8 cellular contexts compared by ENCODE assay signal in genomic region chr9:40106003-40106782, GRCh38.
DNase-seq lines count a peak whose midpoint lies in the region; ATAC-seq and TF ChIP-seq lines count a peak whose summit lies in the region.
"Not testable (repeated sequence)": the region's sequence is repeated elsewhere in the genome, so short reads cannot be mapped to it uniquely, and the experiment has no call there.

No MANE protein-coding gene starts in this region.

- H3K79me2 ChIP-seq in ACC112 (ENCODE audit: control insufficient read depth, insufficient read depth, low read length, unreplicated experiment); OCI-LY7 (ENCODE audit: insufficient read depth, low read depth, low read length): not testable (repeated sequence)

- peak overlapping the region in 9 of 10 donors; percentile 49 to 83 (median 76) for H3K27ac Mint-ChIP-seq in naive thymus-derived CD8-positive, alpha-beta T cell

- not testable (repeated sequence) for H3K36me3 Mint-ChIP-seq in naive thymus-derived CD8-positive, alpha-beta T cell

- ATAC-seq in GM21717 (IDR thresholded peaks at IDR 0.05; ENCODE audit: unreplicated experiment), result peak; percentile 56
- peak; percentile 59 to 80 for ATAC-seq in naive thymus-derived CD8-positive, alpha-beta T cell

- not testable (repeated sequence) for H3K4me1 ChIP-seq in ACC112 (ENCODE audit: control insufficient read depth, insufficient read depth, low read length, unreplicated experiment); OCI-LY7 (ENCODE audit: insufficient read depth, low read length, poor library complexity, severe bottlenecking); breast epithelium

- not testable (repeated sequence) for TF ChIP-seq CTCF in OCI-LY7 (conservative IDR thresholded peaks at IDR 0.05; ENCODE audit: low read length); breast epithelium (IDR thresholded peaks at IDR 0.05)

- POLR2A ChIA-PET in OCI-LY7 (lab: Charles Lee); naive thymus-derived CD8-positive, alpha-beta T cell (lab: Charles Lee): not testable (repeated sequence)

- H3K27me3 ChIP-seq in ACC112 (ENCODE audit: insufficient read depth, low read length); breast epithelium: not testable (repeated sequence)

- not testable (repeated sequence) for H3K4me1 Mint-ChIP-seq in naive thymus-derived CD8-positive, alpha-beta T cell

- H3K9me2 ChIP-seq in OCI-LY7 (ENCODE audit: insufficient read depth, low read length), result not testable (repeated sequence)

- intact Hi-C loops in OCI-LY7 (cut with micrococcal nuclease; ENCODE audit: unreplicated experiment); breast epithelium (cut with DNase I; ENCODE audit: low total_unique reads); head of caudate nucleus (cut with DNase I): not testable (repeated sequence)

- H3K9me3 Mint-ChIP-seq in naive thymus-derived CD8-positive, alpha-beta T cell, result not testable (repeated sequence)

- BruUV-seq in OCI-LY7 (replicated peaks; lab: Mats Ljungman, UMichigan), result not testable (repeated sequence)

- H2AFZ ChIP-seq in ACC112 (ENCODE audit: low read length, unreplicated experiment); OCI-LY7 (ENCODE audit: low read length): not testable (repeated sequence)

- H3K4me3 Mint-ChIP-seq in naive thymus-derived CD8-positive, alpha-beta T cell, result peak overlapping the region; percentile 74 to 92 (median 86)

- TF ChIP-seq POLR2A in breast epithelium (IDR thresholded peaks at IDR 0.05), result not testable (repeated sequence)

- H3K4me3 ChIP-seq in ACC112 (ENCODE audit: low read depth, low read length), result peak overlapping the region; percentile 65
- H3K4me3 ChIP-seq in OCI-LY7 (ENCODE audit: low read depth, low read length, poor library complexity, severe bottlenecking), result peak overlapping the region; percentile 44
- H3K4me3 ChIP-seq in breast epithelium, result peak overlapping the region in 2 of 3 donors; percentile 59 to 65

- not testable (repeated sequence) for H3K36me3 ChIP-seq in ACC112 (ENCODE audit: insufficient read depth, low read length); OCI-LY7 (ENCODE audit: insufficient read depth, low read length); breast epithelium

- peak; percentile 1 for DNase-seq in OCI-LY7 (ENCODE audit: low spot score)
- DNase-seq in activated CD8-positive, alpha-beta memory T cell treated with anti-CD3 and anti-CD28 coated beads, Interleukin-2, amount 50 U/mL, for 4 hours, result peak; percentile 39
- DNase-seq in breast epithelium (ENCODE audit: low spot score in 2 of 2), result peak in 1 of 2 donors; percentile 38
- peak in 40 of 42 donors; percentile 1 to 73 (median 35) for DNase-seq in head of caudate nucleus
- DNase-seq in naive thymus-derived CD8-positive, alpha-beta T cell, result peak; percentile 6 to 71 (median 33)
- peak; percentile 22 to 25 for DNase-seq in stimulated activated CD4-positive, alpha-beta T cell treated with anti-CD3 and anti-CD28 coated beads, Interleukin-2, amount 100 ng/mL, for 48 hours

- not testable (repeated sequence) for H3K27ac ChIP-seq in ACC112 (ENCODE audit: low read depth, low read length); OCI-LY7 (ENCODE audit: low read depth, low read length, poor library complexity, severe bottlenecking)
- peak overlapping the region; percentile 76 for H3K27ac ChIP-seq in breast epithelium

- not testable (repeated sequence) for H4K20me1 ChIP-seq in OCI-LY7 (ENCODE audit: insufficient read depth, low read length)

- H3K9me3 ChIP-seq in OCI-LY7 (ENCODE audit: low read length); breast epithelium: not testable (repeated sequence)

- H3K27me3 Mint-ChIP-seq in naive thymus-derived CD8-positive, alpha-beta T cell, result not testable (repeated sequence)

- CTCF ChIA-PET in OCI-LY7 (lab: Charles Lee; ENCODE audit: unreplicated experiment), result not testable (repeated sequence)

- not testable (repeated sequence) for H3K4me2 ChIP-seq in OCI-LY7 (ENCODE audit: low read length)
